Comparison of ENCODE assay signal across 1 cellular context in genomic region chr12:64311877-64312276, GRCh38.
TF ChIP-seq lines count a peak whose summit lies in the region.

No MANE protein-coding gene starts in this region.

TF ChIP-seq in WTC11, 78 proteins besides CTCF, POLR2A, EP300 and RAD21 (continued from another document):
- no peak for TF ChIP-seq E2F1 (CRISPR knock-in tag; IDR thresholded peaks at IDR 0.05)
- TF ChIP-seq FOXK1 (CRISPR knock-in tag; IDR thresholded peaks at IDR 0.05), result no peak
- no peak for TF ChIP-seq PRRX2 (CRISPR knock-in tag; IDR thresholded peaks at IDR 0.05)
- TF ChIP-seq MLX (CRISPR knock-in tag; IDR thresholded peaks at IDR 0.05), result no peak
- TF ChIP-seq ZNF512 (CRISPR knock-in tag; IDR thresholded peaks at IDR 0.05; ENCODE audit: borderline replicate concordance), result no peak
- TF ChIP-seq CDX4 (CRISPR knock-in tag; IDR thresholded peaks at IDR 0.05; ENCODE audit: borderline replicate concordance), result no peak
- TF ChIP-seq ZNF138 (CRISPR knock-in tag; conservative IDR thresholded peaks at IDR 0.05), result no peak
- TF ChIP-seq GRHL2 (CRISPR knock-in tag; IDR thresholded peaks at IDR 0.05; ENCODE audit: insufficient replicate concordance, severe bottlenecking), result no peak
- TF ChIP-seq ESRRA (CRISPR knock-in tag; IDR thresholded peaks at IDR 0.05; ENCODE audit: borderline replicate concordance), result no peak
- TF ChIP-seq ZNF425 (CRISPR knock-in tag; conservative IDR thresholded peaks at IDR 0.05), result no peak
- TF ChIP-seq ZNF423 (CRISPR knock-in tag; IDR thresholded peaks at IDR 0.05), result no peak
- TF ChIP-seq PRDM15 (CRISPR knock-in tag; IDR thresholded peaks at IDR 0.05), result no peak
- no peak for TF ChIP-seq SOX15 (CRISPR knock-in tag; IDR thresholded peaks at IDR 0.05)
- TF ChIP-seq ZNF263 (CRISPR knock-in tag; IDR thresholded peaks at IDR 0.05; ENCODE audit: low read depth), result no peak
- TF ChIP-seq EMX1 (CRISPR knock-in tag; IDR thresholded peaks at IDR 0.05), result no peak
- TF ChIP-seq NR2C2 (CRISPR knock-in tag; IDR thresholded peaks at IDR 0.05), result no peak
- TF ChIP-seq NFATC4 (CRISPR knock-in tag; IDR thresholded peaks at IDR 0.05), result no peak
- no peak for TF ChIP-seq ATF6 (CRISPR knock-in tag; IDR thresholded peaks at IDR 0.05)
- no peak for TF ChIP-seq NFYB (CRISPR knock-in tag; conservative IDR thresholded peaks at IDR 0.05; ENCODE audit: low read depth)
